ENCODE assay signal across 4 cellular contexts in the genomic region with DNA sequence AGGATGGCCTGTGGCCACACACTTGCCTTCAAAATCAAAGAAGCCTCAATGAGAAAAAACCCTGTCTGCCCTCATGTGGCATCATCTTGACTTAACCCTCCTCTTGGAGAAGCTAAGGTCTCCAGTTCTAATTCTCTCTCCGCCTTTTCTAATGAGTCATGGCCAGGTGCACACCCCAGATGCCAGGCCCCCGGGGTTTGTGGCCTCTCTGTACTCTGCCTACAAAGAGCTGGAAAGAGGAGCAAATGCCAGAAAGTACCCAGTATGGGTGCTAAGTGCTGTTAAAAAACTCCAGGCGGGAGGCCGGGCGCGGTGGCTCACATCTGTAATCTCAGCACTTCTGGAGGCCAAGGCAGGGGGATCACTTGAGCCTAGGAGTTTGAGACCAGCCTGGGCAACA. TPM values are rescaled to one million over a fixed set of nuclear protein-coding genes. Genes with fewer than 3 reads are reported as not detected.
"Had no signal": no experiment of that assay in that cellular context is flagged by ENCODE, and none has a peak within 500 bp of the region (broad histone marks: within the 10 kb centered on the region; RNA-seq: fewer than 3 reads in every experiment).

No MANE protein-coding gene starts in this region.

RNA-seq across cellular contexts. Expression of a gene that starts 20.2 kb away (rescaled TPM):
- total RNA-seq: dermis microvascular lymphatic vessel endothelial cell, kidney epithelial cell, renal cortical epithelial cell, temporal lobe had no signal
